In the genomic region with DNA sequence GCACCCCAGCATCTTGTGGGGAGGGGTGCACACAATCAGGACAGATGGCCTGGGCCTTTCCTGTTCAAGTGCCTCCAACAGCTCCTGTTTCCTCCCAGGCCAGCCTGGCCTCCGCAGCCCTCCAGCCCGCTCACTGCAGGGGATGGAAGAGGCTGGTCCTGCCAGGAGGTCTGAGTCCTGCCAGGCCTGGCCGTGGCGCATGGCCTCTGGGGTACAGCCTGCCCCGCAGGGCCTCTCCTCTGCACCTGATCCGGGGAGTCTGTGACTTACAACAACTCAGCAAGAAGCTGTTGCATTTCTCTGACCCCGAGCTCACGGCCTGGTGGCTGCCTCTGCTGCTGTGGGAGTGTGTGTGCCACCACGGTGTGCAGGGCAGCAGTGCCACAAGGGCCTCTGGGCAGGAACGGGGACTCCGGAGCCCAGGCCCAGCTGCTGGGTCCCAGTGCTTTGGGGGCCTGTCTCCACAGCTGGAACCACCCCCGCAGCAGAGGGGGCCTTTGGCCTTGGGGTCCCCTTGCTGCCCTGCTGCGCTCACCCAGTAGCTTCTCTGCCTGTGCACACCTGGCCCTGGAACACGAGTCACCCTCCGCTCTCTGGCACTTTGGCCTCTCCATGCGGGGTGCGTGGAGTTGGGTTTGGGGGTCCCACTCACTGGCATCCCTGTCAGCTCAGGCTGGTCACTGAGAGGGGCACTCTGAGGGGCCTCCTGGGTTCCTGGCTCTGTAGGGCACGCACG, we compare ENCODE assay signal across 28 cellular contexts. TPM values are rescaled to one million over a fixed set of nuclear protein-coding genes. Genes with fewer than 3 reads are reported as not detected.
DNase-seq lines count a peak whose midpoint lies in the region; ATAC-seq and TF ChIP-seq lines count a peak whose summit lies in the region.
"Had no signal": no experiment of that assay in that cellular context is flagged by ENCODE, and none has a peak within 500 bp of the region (broad histone marks: within the 10 kb centered on the region; RNA-seq: fewer than 3 reads in every experiment).

No MANE protein-coding gene starts in this region.

- H3K9me3 ChIP-seq in left ventricle myocardium inferior (replicated peaks): no peaks in the 10 kb centered on the region
- H3K9me3 ChIP-seq in muscle layer of colon (ENCODE audit: low read length): no peaks in the 10 kb centered on the region
- H3K9me3 ChIP-seq in upper lobe of right lung: no peaks in the 10 kb centered on the region
- H3K9me3 ChIP-seq: adrenal gland, body of pancreas, esophagus squamous epithelium, SJSA1, upper lobe of left lung had no signal

- intact Hi-C loops in left ventricle myocardium inferior (cut with micrococcal nuclease) (no loop called here), upper lobe of right lung (cut with DNase I) (no loop called here)

- no peak overlapping the region for H3K27ac Mint-ChIP-seq in effector memory CD8-positive, alpha-beta T cell
- H3K27ac Mint-ChIP-seq: activated B cell treated with CpG ODN at 0.5 μM for 24 hours, neural progenitor cell had no signal

- H3K27ac ChIP-seq in left ventricle myocardium inferior (replicated peaks) (peak overlapping the region; percentile 94), muscle layer of colon (ENCODE audit: low read depth, low read length) (peak overlapping the region; percentile 57), upper lobe of right lung (no peak overlapping the region)
- H3K27ac ChIP-seq: adrenal gland, body of pancreas, esophagus squamous epithelium, foreskin keratinocyte, neural progenitor cell, SJSA1, upper lobe of left lung had no signal

- H3K4me3 ChIP-seq in left ventricle myocardium inferior (no peak overlapping the region), muscle layer of colon (ENCODE audit: low read depth in 1 of 2, low read length in 2 of 2) (no peak overlapping the region), upper lobe of right lung (no peak overlapping the region)
- H3K4me3 ChIP-seq: adrenal gland, body of pancreas, neural progenitor cell, SJSA1 had no signal

- no peaks in the 10 kb centered on the region for H3K9me3 Mint-ChIP-seq in effector memory CD8-positive, alpha-beta T cell
- H3K9me3 Mint-ChIP-seq: activated B cell treated with CpG ODN at 0.5 μM for 24 hours, neural progenitor cell had no signal

- no peaks in the 10 kb centered on the region for H3K36me3 ChIP-seq in left ventricle myocardium inferior
- H3K36me3 ChIP-seq in muscle layer of colon (ENCODE audit: insufficient read depth, low read length): no peaks in the 10 kb centered on the region
- H3K36me3 ChIP-seq in upper lobe of right lung: no peaks in the 10 kb centered on the region
- H3K36me3 ChIP-seq: adrenal gland, esophagus squamous epithelium, neural progenitor cell had no signal

- peaks cover 6% of the 10 kb centered on the region for H3K36me3 Mint-ChIP-seq in effector memory CD8-positive, alpha-beta T cell (ENCODE audit: insufficient read depth)
- H3K36me3 Mint-ChIP-seq: neural progenitor cell had no signal

- H3K4me1 Mint-ChIP-seq in effector memory CD8-positive, alpha-beta T cell (ENCODE audit: low read depth in 2 of 2): peaks cover 0 to 2% of the 10 kb centered on the region in 2 donors
- H3K4me1 Mint-ChIP-seq: activated B cell treated with CpG ODN at 0.5 μM for 24 hours had no signal

- H3K4me1 ChIP-seq in left ventricle myocardium inferior: peaks cover 17% of the 10 kb centered on the region
- H3K4me1 ChIP-seq in muscle layer of colon (ENCODE audit: insufficient read depth, low read length): peaks cover 25% of the 10 kb centered on the region
- H3K4me1 ChIP-seq in upper lobe of right lung: no peaks in the 10 kb centered on the region
- H3K4me1 ChIP-seq: adrenal gland, foreskin keratinocyte, neural progenitor cell, SJSA1 had no signal

- H3K4me3 Mint-ChIP-seq in effector memory CD8-positive, alpha-beta T cell: no peak overlapping the region
- H3K4me3 Mint-ChIP-seq: activated B cell treated with CpG ODN at 0.5 μM for 24 hours, neural progenitor cell had no signal

- no peak overlapping the region for H3K9ac ChIP-seq in muscle layer of colon (ENCODE audit: low read length)
- H3K9ac ChIP-seq: neural progenitor cell had no signal

- DNase-seq in activated effector memory CD4-positive, alpha-beta T cell treated with anti-CD3 and anti-CD28 coated beads, Interleukin-2, amount 50 U/mL, for 16 hours: peak; percentile 60
- DNase-seq in activated effector memory CD4-positive, alpha-beta T cell treated with Interleukin-2 at 50 U/mL for 16 hours: no peak
- DNase-seq in left ventricle myocardium inferior (no peak), upper lobe of right lung (peak; percentile 55), NCI-H1930 (lab: John Stamatoyannopoulos, UW) (no peak)
- no peak for DNase-seq in effector memory CD8-positive, alpha-beta T cell
- DNase-seq: activated B cell treated with CpG ODN at 0.5 μM for 24 hours; activated naive CD4-positive, alpha-beta T cell; activated T-cell treated with anti-CD3 and anti-CD28 coated beads, Interleukin-2, amount 50 U/mL, for 48 hours; dermis blood vessel endothelial cell; DMS79; esophagus squamous epithelium; foreskin keratinocyte; GDM1; HCEC 1CT; kidney glomerular epithelial cell; mammary epithelial cell; NCI-H1048; NCI-H446 treated with DMSO at 0.1 percent for 48 hours; NCI-H774; stimulated activated CD4-positive, alpha-beta T cell treated with anti-CD3 and anti-CD28 coated beads, Interleukin-4, amount 100 ng/mL, for 24 hours had no signal

- no peak for TF ChIP-seq CTCF in left ventricle myocardium inferior (IDR thresholded peaks at IDR 0.05; ENCODE audit: borderline replicate concordance)
- TF ChIP-seq CTCF in upper lobe of right lung (IDR thresholded peaks at IDR 0.05): no peak

- H3K27me3 Mint-ChIP-seq in effector memory CD8-positive, alpha-beta T cell: peaks cover 0 to 9% of the 10 kb centered on the region in 2 donors
- H3K27me3 Mint-ChIP-seq: activated B cell treated with CpG ODN at 0.5 μM for 24 hours had no signal

- ATAC-seq in upper lobe of right lung (no peak), HG03457 (IDR thresholded peaks at IDR 0.05; ENCODE audit: unreplicated experiment) (no peak)
- ATAC-seq in effector memory CD8-positive, alpha-beta T cell (replicated peaks): no peak
- ATAC-seq: foreskin keratinocyte had no signal

- H3K27me3 ChIP-seq in left ventricle myocardium inferior (ENCODE audit: low read depth) (no peaks in the 10 kb centered on the region), muscle layer of colon (ENCODE audit: control insufficient read depth in 1 of 2, insufficient read depth in 2 of 2, low read length in 2 of 2) (no peaks in the 10 kb centered on the region), upper lobe of right lung (no peaks in the 10 kb centered on the region)
- H3K27me3 ChIP-seq: body of pancreas, neural progenitor cell, SJSA1, upper lobe of left lung had no signal

RNA-seq across cellular contexts. Expression of a gene that starts 17.4 kb away (rescaled TPM):
- 1.8 TPM for total RNA-seq in left ventricle myocardium inferior
- total RNA-seq in upper lobe of right lung: 3.6 TPM

Comparison
In these comparisons a context has a peak if more than half of its experiments do, and no peak if none do; other contexts are left out.
1. DNase-seq: peak in activated effector memory CD4-positive, alpha-beta T cell treated with anti-CD3 and anti-CD28 coated beads, Interleukin-2, amount 50 U/mL, for 16 hours (single experiment) and upper lobe of right lung (single experiment); none in activated effector memory CD4-positive, alpha-beta T cell treated with Interleukin-2 at 50 U/mL for 16 hours (single experiment), left ventricle myocardium inferior (single experiment), NCI-H1930 (0 of 2) and effector memory CD8-positive, alpha-beta T cell (0 of 3).